1 cellular context compared by ENCODE assay signal in genomic region chr10:38045129-38045528, GRCh38.
A peak's percentile ranks its signal among the peaks of the same experiment; 100 is the strongest.
TF ChIP-seq lines count a peak whose summit lies in the region.

No MANE protein-coding gene starts in this region.

TF ChIP-seq in K562, 482 proteins besides CTCF, POLR2A, EP300 and RAD21 (continued from another document):
- TF ChIP-seq RCOR1 (IDR thresholded peaks at IDR 0.05; ENCODE audit: borderline replicate concordance in 1 of 2, low read depth in 2 of 2, low read length in 2 of 2): 0 out of 4 replicates have a peak, but pooled peaks of 1 of the 2 experiments have one; percentile 47
- peak; percentile 76 for TF ChIP-seq TCF3 (CRISPR knock-in tag; IDR thresholded peaks at IDR 0.05)
- 0 out of 2 replicates have a peak, but pooled peaks have one; percentile 44 for TF ChIP-seq HDAC2 (IDR thresholded peaks at IDR 0.05)
- no peak for TF ChIP-seq ARID4B (CRISPR knock-in tag; IDR thresholded peaks at IDR 0.05)
- TF ChIP-seq ZNF589 (CRISPR knock-in tag; IDR thresholded peaks at IDR 0.05; ENCODE audit: low read depth): no peak
- no peak for TF ChIP-seq NFATC3 (IDR thresholded peaks at IDR 0.05)
- TF ChIP-seq CBFA2T2 (conservative IDR thresholded peaks at IDR 0.05): peak; percentile 75
- no peak for TF ChIP-seq CREB3 (tag; conservative IDR thresholded peaks at IDR 0.05; ENCODE audit: low read depth)
- peak; percentile 83 for TF ChIP-seq TAL1 (IDR thresholded peaks at IDR 0.05)
- peak; percentile 81 for TF ChIP-seq SOX6 (IDR thresholded peaks at IDR 0.05)
- no peak for TF ChIP-seq PYGO2 (tag; IDR thresholded peaks at IDR 0.05)
- peak in 1 of 2 experiments; percentile 68; a peak in 2 of 4 replicates for TF ChIP-seq HDAC1 (IDR thresholded peaks at IDR 0.05)
- TF ChIP-seq TBP (optimal IDR thresholded peaks at IDR 0.05; ENCODE audit: low read depth, low read length): no peak
- TF ChIP-seq MYBL2 (IDR thresholded peaks at IDR 0.05; ENCODE audit: low read depth): no peak
- TF ChIP-seq MYBL2 (CRISPR knock-in tag; IDR thresholded peaks at IDR 0.05; ENCODE audit: borderline replicate concordance): no peak
- no peak for TF ChIP-seq ZBTB8A (IDR thresholded peaks at IDR 0.05; ENCODE audit: partially characterized antibody)
- TF ChIP-seq PHB (CRISPR knock-in tag; IDR thresholded peaks at IDR 0.05): no peak
- TF ChIP-seq ZNF140 (CRISPR knock-in tag; IDR thresholded peaks at IDR 0.05): no peak
- no peak for TF ChIP-seq U2AF2 (optimal IDR thresholded peaks at IDR 0.05; ENCODE audit: low read depth, low read length)
- no peak for TF ChIP-seq SFPQ (IDR thresholded peaks at IDR 0.05; ENCODE audit: low read depth, low read length)
- 0 out of 2 replicates have a peak, but pooled peaks have one; percentile 16 for TF ChIP-seq DPF2 (IDR thresholded peaks at IDR 0.05)
- TF ChIP-seq TRIM24 (IDR thresholded peaks at IDR 0.05): no peak
- TF ChIP-seq ZNF431 (CRISPR knock-in tag; IDR thresholded peaks at IDR 0.05): no peak
- TF ChIP-seq NCOR1 (IDR thresholded peaks at IDR 0.05): peak; percentile 65
- TF ChIP-seq TEAD2 (tag; IDR thresholded peaks at IDR 0.05): no peak
- TF ChIP-seq NFIC (IDR thresholded peaks at IDR 0.05): peak; percentile 60
- no peak for TF ChIP-seq SMARCC2 (IDR thresholded peaks at IDR 0.05; ENCODE audit: low read depth)
- peak; percentile 87 to 92 for TF ChIP-seq KDM1A (IDR thresholded peaks at IDR 0.05)
- TF ChIP-seq SIRT6 (IDR thresholded peaks at IDR 0.05; ENCODE audit: low read depth, low read length): no peak
- no peak for TF ChIP-seq KLF10 (CRISPR knock-in tag; IDR thresholded peaks at IDR 0.05)
- peak; percentile 67 for TF ChIP-seq MTA2 (IDR thresholded peaks at IDR 0.05; ENCODE audit: low read depth)
- TF ChIP-seq YBX1 (IDR thresholded peaks at IDR 0.05): no peak
- TF ChIP-seq ZBTB49 (CRISPR knock-in tag; IDR thresholded peaks at IDR 0.05; ENCODE audit: borderline replicate concordance): no peak
- TF ChIP-seq XRCC5 (IDR thresholded peaks at IDR 0.05; ENCODE audit: low read depth, low read length): no peak
- TF ChIP-seq KHSRP (IDR thresholded peaks at IDR 0.05): no peak
- TF ChIP-seq ZNF583 (CRISPR knock-in tag; IDR thresholded peaks at IDR 0.05): no peak
- TF ChIP-seq NEUROD1 (IDR thresholded peaks at IDR 0.05; ENCODE audit: borderline replicate concordance, low read depth, low read length, partially characterized antibody): no peak
- no peak for TF ChIP-seq MBD2 (IDR thresholded peaks at IDR 0.05; ENCODE audit: borderline replicate concordance, low read depth)
- TF ChIP-seq FOXA1 (IDR thresholded peaks at IDR 0.05; ENCODE audit: borderline replicate concordance): no peak
- peak; percentile 82 for TF ChIP-seq ARID1B (IDR thresholded peaks at IDR 0.05)
- TF ChIP-seq CBFA2T3 (IDR thresholded peaks at IDR 0.05): peak; percentile 84
TF ChIP-seq in K562: peak in this region for 15.
